17 cellular contexts compared by ENCODE assay signal in the genomic region with DNA sequence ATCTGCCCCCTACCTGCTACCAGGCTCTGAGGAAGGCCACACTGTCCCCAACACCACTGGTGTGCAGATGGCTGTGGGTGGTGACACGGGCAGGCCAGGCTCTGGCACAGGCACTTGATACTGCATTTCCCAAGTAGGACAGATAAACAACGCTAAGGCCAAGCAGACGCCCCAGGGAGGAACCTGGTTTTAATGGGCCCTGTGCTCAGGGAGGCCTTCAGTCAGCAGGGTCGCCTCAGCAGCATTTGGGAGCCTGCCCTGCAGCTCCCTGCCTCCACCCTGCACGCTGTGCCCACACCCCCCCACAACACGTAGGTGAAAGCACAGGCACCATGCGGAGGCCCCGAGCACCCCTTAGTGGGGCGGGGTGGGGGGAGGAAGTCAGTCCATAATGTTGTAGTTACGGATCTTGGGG. TPM values are rescaled to one million over a fixed set of nuclear protein-coding genes. Genes with fewer than 3 reads are reported as not detected.
DNase-seq lines count a peak whose midpoint lies in the region; ATAC-seq, FAIRE-seq and TF ChIP-seq lines count a peak whose summit lies in the region.
"Had no signal": no experiment of that assay in that cellular context is flagged by ENCODE, and none has a peak within 500 bp of the region (broad histone marks: within the 10 kb centered on the region; RNA-seq: fewer than 3 reads in every experiment).

No MANE protein-coding gene starts in this region.

- H4K8ac ChIP-seq in H1 (ENCODE audit: extremely low read depth, insufficient read depth, low read length) = peak overlapping the region; percentile 22; the same call in 1 of the 2 replicates

- H3K4me1 ChIP-seq in HUES48 (ENCODE audit: control insufficient read depth, insufficient read depth, low read length) (peaks cover 50% of the 10 kb centered on the region), H1 (replicated peaks in 1 of 4; ENCODE audit: control insufficient read depth in 3 of 4, insufficient read depth in 4 of 4, low read length in 3 of 4) (peaks cover 0 to 63% (median 52%) of the 10 kb centered on the region in 4 experiments; a peak in 6 of 7 replicates), gastrocnemius medialis (peaks cover 32 to 39% of the 10 kb centered on the region in 2 donors)

- no peak for TF ChIP-seq CTCF in H1 (IDR thresholded peaks at IDR 0.05; ENCODE audit: control extremely low read depth in 1 of 3, insufficient read depth in 1 of 3, low read depth in 1 of 3, low read length in 3 of 3)
- TF ChIP-seq CTCF in gastrocnemius medialis (IDR thresholded peaks at IDR 0.05 in 4 of 5, conservative IDR thresholded peaks at IDR 0.05 in 1 of 5) = no peak
- TF ChIP-seq CTCF in chondrocyte (IDR thresholded peaks at IDR 0.05) = no peak

- 85% methylated on average over 10 of the region's 10 CpGs; no CpG with 5 or more reads in 1 of the 2 experiments for WGBS in H1 (ENCODE audit: extremely low coverage in 1 of 2, insufficient coverage in 1 of 2, insufficient read length in 1 of 2, insufficient replicate concordance in 2 of 2, low coverage in 1 of 2, low lambda C conversion rate in 2 of 2, missing lambda C conversion rate in 1 of 2), 2 experiments

- H3K4me1 Mint-ChIP-seq in T-helper 1 cell treated with Interleukin-12 subunit alpha and Interleukin-12 subunit beta and Interleukin-4 antibody, amounts not matched to agents 30 μg/mL and 1 μg/mL, for 36 hours (ENCODE audit: low read depth) = peaks cover 12% of the 10 kb centered on the region
- peaks cover 18% of the 10 kb centered on the region for H3K4me1 Mint-ChIP-seq in chondrocyte (ENCODE audit: low read depth)

- ATAC-seq in gastrocnemius medialis (peak; percentile 23 to 24), esophagus mucosa (no peak), GM18511 (IDR thresholded peaks at IDR 0.05; ENCODE audit: unreplicated experiment) (no peak)
- ATAC-seq: left lung; stimulated activated naive CD8-positive, alpha-beta T cell treated with anti-CD3 and anti-CD28 coated beads, Interleukin-15, Interleukin-2, amounts not matched to agents 100 U/mL and 50 U/mL, for 24 hours had no signal

- H3K4me3 Mint-ChIP-seq in T-helper 1 cell treated with Interleukin-12 subunit alpha and Interleukin-12 subunit beta and Interleukin-4 antibody, amounts not matched to agents 30 μg/mL and 1 μg/mL, for 36 hours = peak overlapping the region; percentile 10
- H3K4me3 Mint-ChIP-seq in chondrocyte (ENCODE audit: unreplicated experiment) = no peak overlapping the region
- H3K4me3 Mint-ChIP-seq: activated naive CD8-positive, alpha-beta T cell treated with anti-CD3 and anti-CD28 coated beads, Interleukin-2, amount 10 ng/mL, durations not matched to agents 7 days and 5 days had no signal

- H2BK5ac ChIP-seq in H1 (ENCODE audit: low read depth, low read length) = peak overlapping the region; percentile 58; the same call in 1 of the 2 replicates

- H2BK20ac ChIP-seq in H1 (ENCODE audit: low read length) = no peak overlapping the region

- TF ChIP-seq POLR2A in H1 (IDR thresholded peaks at IDR 0.05; ENCODE audit: control extremely low read depth in 1 of 2, low read depth in 2 of 2, low read length in 2 of 2) (no peak), gastrocnemius medialis (IDR thresholded peaks at IDR 0.05) (peak in 1 of 2 donors; percentile 20)

- no peak overlapping the region for H3K56ac ChIP-seq in H1 (replicated peaks; ENCODE audit: insufficient read length, low read depth, low read length)

- intact Hi-C loops in gastrocnemius medialis (cut with DNase I; ENCODE audit: low total_unique reads) = no loop called here

- no peak overlapping the region for H4K5ac ChIP-seq in H1 (ENCODE audit: insufficient read length, low read depth, low read length)

- no peak overlapping the region for H2BK12ac ChIP-seq in H1 (ENCODE audit: low read depth, low read length)

- H3K4me2 ChIP-seq in H1 (ENCODE audit: insufficient read depth in 1 of 2, low read depth in 2 of 2, low read length in 2 of 2) = no peak overlapping the region

- H3K9me3 Mint-ChIP-seq in T-helper 1 cell treated with Interleukin-12 subunit alpha and Interleukin-12 subunit beta and Interleukin-4 antibody, amounts not matched to agents 30 μg/mL and 1 μg/mL, for 36 hours = no peaks in the 10 kb centered on the region
- H3K9me3 Mint-ChIP-seq in chondrocyte (ENCODE audit: low read depth) = no peaks in the 10 kb centered on the region
- H3K9me3 Mint-ChIP-seq: activated CD4-positive, alpha-beta T cell treated with anti-CD3 and anti-CD28 coated beads, Interleukin-2, amount 10 ng/mL, durations not matched to agents 7 days and 5 days; activated naive CD8-positive, alpha-beta T cell treated with anti-CD3 and anti-CD28 coated beads, Interleukin-2, amount 10 ng/mL, durations not matched to agents 7 days and 5 days had no signal

- H3K36me3 ChIP-seq in HUES48 (ENCODE audit: control insufficient read depth, insufficient read depth, low read length) = peaks cover under 1% of the 10 kb centered on the region; the same call in 1 of the 2 replicates
- H3K36me3 ChIP-seq in H1 (ENCODE audit: control insufficient read depth in 2 of 4, insufficient read depth in 4 of 4, low read length in 3 of 4) = peaks cover 0 to 1% (median under 1%) of the 10 kb centered on the region in 4 experiments; a peak in 2 of 8 replicates
- no peaks in the 10 kb centered on the region for H3K36me3 ChIP-seq in gastrocnemius medialis
- H3K36me3 ChIP-seq: left lung had no signal

- H3K27me3 Mint-ChIP-seq in T-helper 1 cell treated with Interleukin-12 subunit alpha and Interleukin-12 subunit beta and Interleukin-4 antibody, amounts not matched to agents 30 μg/mL and 1 μg/mL, for 36 hours (ENCODE audit: low read depth) = no peaks in the 10 kb centered on the region
- no peaks in the 10 kb centered on the region for H3K27me3 Mint-ChIP-seq in chondrocyte (ENCODE audit: low read depth)
- H3K27me3 Mint-ChIP-seq: activated CD4-positive, alpha-beta T cell treated with anti-CD3 and anti-CD28 coated beads, Interleukin-2, amount 10 ng/mL, durations not matched to agents 7 days and 5 days; activated naive CD8-positive, alpha-beta T cell treated with anti-CD3 and anti-CD28 coated beads, Interleukin-2, amount 10 ng/mL, durations not matched to agents 7 days and 5 days had no signal

- FAIRE-seq in H1 (lab: Jason Lieb, UNC) = no peak
- FAIRE-seq: A204.1 had no signal

- no peaks in the 10 kb centered on the region for H3K36me3 Mint-ChIP-seq in T-helper 1 cell treated with Interleukin-12 subunit alpha and Interleukin-12 subunit beta and Interleukin-4 antibody, amounts not matched to agents 30 μg/mL and 1 μg/mL, for 36 hours (ENCODE audit: low read depth)
- H3K36me3 Mint-ChIP-seq in chondrocyte (ENCODE audit: low read depth) = no peaks in the 10 kb centered on the region
- H3K36me3 Mint-ChIP-seq: activated naive CD8-positive, alpha-beta T cell treated with anti-CD3 and anti-CD28 coated beads, Interleukin-2, amount 10 ng/mL, durations not matched to agents 7 days and 5 days had no signal

- H2AK5ac ChIP-seq in H1 (ENCODE audit: low read depth, low read length) = peak overlapping the region; percentile 7; the same call in 1 of the 2 replicates

- H3K27me3 ChIP-seq in HUES48 (ENCODE audit: control insufficient read depth, insufficient read depth, low read length) = no peaks in the 10 kb centered on the region
- no peaks in the 10 kb centered on the region for H3K27me3 ChIP-seq in H1 (replicated peaks in 1 of 4; ENCODE audit: control insufficient read depth in 3 of 4, extremely low read depth in 1 of 4, insufficient read depth in 3 of 4, low read length in 3 of 4)
- no peaks in the 10 kb centered on the region for H3K27me3 ChIP-seq in gastrocnemius medialis
- H3K27me3 ChIP-seq: left lung had no signal

- peak overlapping the region; percentile 74 for H3K4ac ChIP-seq in H1 (replicated peaks; ENCODE audit: insufficient read length, low read depth, low read length)

- in situ Hi-C loops in gastrocnemius medialis (cut with MboI; ENCODE audit: low sequenced_read_pairs in 4 of 4) = no loop called here

- H3K23me2 ChIP-seq in H1 (ENCODE audit: low read depth, low read length) = peaks cover 14% of the 10 kb centered on the region; the same call in 1 of the 2 replicates

- H2BK120ac ChIP-seq in H1 (replicated peaks; ENCODE audit: low read depth, low read length) = no peak overlapping the region

- CTCF ChIA-PET in H1 (lab: Charles Lee; ENCODE audit: partially characterized antibody) = interaction anchor here (0.7 to 6.5 kb wide), 4 partner anchors 16 to 57 kb away, joined by 3 to 61 read pairs (median 8); no protein-coding TSS in a partner anchor

- no peak overlapping the region for H3K14ac ChIP-seq in H1 (ENCODE audit: insufficient read length)

- TF ChIP-seq EP300 in H1 (IDR thresholded peaks at IDR 0.05; ENCODE audit: borderline replicate concordance in 1 of 2, low read depth in 2 of 2, low read length in 2 of 2) = no peak

- H2BK15ac ChIP-seq in H1 (ENCODE audit: low read length) = no peak overlapping the region; the same call in 1 of the 2 replicates

- H3K9me3 ChIP-seq in HUES48 (ENCODE audit: control insufficient read depth, insufficient read depth, low read length) = no peaks in the 10 kb centered on the region
- no peaks in the 10 kb centered on the region for H3K9me3 ChIP-seq in H1 (ENCODE audit: insufficient read depth in 2 of 2, low read depth in 1 of 2, low read length in 1 of 2)
- H3K9me3 ChIP-seq in gastrocnemius medialis = no peaks in the 10 kb centered on the region
- H3K9me3 ChIP-seq: left lung had no signal

- no peak overlapping the region for H2AFZ ChIP-seq in H1 (ENCODE audit: low read length)

- no peak overlapping the region for H3K23ac ChIP-seq in H1 (ENCODE audit: insufficient read length)

- H4K91ac ChIP-seq in H1 (replicated peaks; ENCODE audit: insufficient read length, low read length) = no peak overlapping the region

- H3K27ac Mint-ChIP-seq in T-helper 1 cell treated with Interleukin-12 subunit alpha and Interleukin-12 subunit beta and Interleukin-4 antibody, amounts not matched to agents 30 μg/mL and 1 μg/mL, for 36 hours = no peak overlapping the region
- no peak overlapping the region for H3K27ac Mint-ChIP-seq in chondrocyte (ENCODE audit: unreplicated experiment)
- H3K27ac Mint-ChIP-seq: activated CD4-positive, alpha-beta T cell treated with anti-CD3 and anti-CD28 coated beads, Interleukin-2, amount 10 ng/mL, durations not matched to agents 7 days and 5 days; activated naive CD8-positive, alpha-beta T cell treated with anti-CD3 and anti-CD28 coated beads, Interleukin-2, amount 10 ng/mL, durations not matched to agents 7 days and 5 days had no signal

- peaks cover 4% of the 10 kb centered on the region for H3K79me1 ChIP-seq in H1 (ENCODE audit: low read depth, low read length)

- DNase-seq in T-helper 1 cell (no peak), H1 (ENCODE audit: low read depth in 1 of 2, low spot score in 2 of 2) (no peak), gastrocnemius medialis (peak; percentile 71 to 85), chondrocyte (ENCODE audit: low spot score) (no peak)
- DNase-seq: activated CD4-positive, alpha-beta T cell treated with anti-CD3 and anti-CD28 coated beads, Interleukin-2, amount 10 ng/mL, durations not matched to agents 7 days and 5 days; activated naive CD8-positive, alpha-beta T cell treated with anti-CD3 and anti-CD28 coated beads, Interleukin-2, amount 10 ng/mL, durations not matched to agents 7 days and 5 days; DMS79; effector CD8-positive, alpha-beta T cell; left lung; NCI-H1092 treated with DMSO at 0.1 percent for 48 hours; NCI-H526 treated with DMSO at 0.1 percent for 48 hours; stimulated activated naive CD8-positive, alpha-beta T cell treated with anti-CD3 and anti-CD28 coated beads, Interleukin-15, Interleukin-2, amounts not matched to agents 100 U/mL and 50 U/mL, for 24 hours had no signal

- no peak overlapping the region for H3K4me3 ChIP-seq in HUES48 (ENCODE audit: low read depth, low read length)
- no peak overlapping the region for H3K4me3 ChIP-seq in H1 (ENCODE audit: extremely low read depth in 1 of 4, insufficient read depth in 2 of 4, low read depth in 3 of 4, low read length in 4 of 4)
- no peak overlapping the region for H3K4me3 ChIP-seq in gastrocnemius medialis
- H3K4me3 ChIP-seq: left lung had no signal

- POLR2A ChIA-PET in H1 (lab: Charles Lee; ENCODE audit: partially characterized antibody) = interaction anchor here (0.9 to 1.9 kb wide), 7 partner anchors 9 to 81 kb away, joined by 3 to 6 read pairs (median 4); no protein-coding TSS in a partner anchor

- H3K27ac ChIP-seq in HUES48 (ENCODE audit: low read depth, low read length) = peak overlapping the region; percentile 21
- H3K27ac ChIP-seq in H1 (ENCODE audit: low read depth, low read length) = no peak overlapping the region
- peak overlapping the region; percentile 81 to 96 (median 90) for H3K27ac ChIP-seq in gastrocnemius medialis
- H3K27ac ChIP-seq: left lung had no signal

- no peak overlapping the region for H3K18ac ChIP-seq in H1 (ENCODE audit: extremely low read depth, low read length)

- peaks cover 0 to 8% of the 10 kb centered on the region in 2 experiments for H4K20me1 ChIP-seq in H1 (replicated peaks in 1 of 2; ENCODE audit: control insufficient read depth in 1 of 2, insufficient read depth in 2 of 2, low read length in 2 of 2)

- H3K9ac ChIP-seq in HUES48 (ENCODE audit: low read depth, low read length) = no peak overlapping the region
- no peak overlapping the region for H3K9ac ChIP-seq in H1 (replicated peaks in 1 of 4; ENCODE audit: extremely low read depth in 1 of 4, low read depth in 3 of 4, low read length in 3 of 4)

- peaks cover 12 to 23% of the 10 kb centered on the region in 2 experiments; a peak in 3 of 4 replicates for H3K79me2 ChIP-seq in H1 (ENCODE audit: control insufficient read depth in 1 of 2, insufficient read depth in 2 of 2, low read length in 2 of 2)

- no peak for TF ChIP-seq RAD21 in H1 (IDR thresholded peaks at IDR 0.05 in 1 of 2, conservative IDR thresholded peaks at IDR 0.05 in 1 of 2; ENCODE audit: low read depth in 2 of 2, low read length in 2 of 2)

RNA-seq across cellular contexts. Expression of a gene that starts 3.3 kb away (rescaled TPM):
- total RNA-seq in H1 (2021; fragmentation: NEBNext Ultra II Directional; extraction: Animal tissue kit (Norgen Biotek cat#: 25700)) = 559 and 561 TPM in 2 replicates
- 143 and 206 TPM in 2 replicates for polyA plus RNA-seq in H1 (2011; rRNA removed)
- polyA plus RNA-seq in H1 (2011; cell fraction: cytosol; rRNA removed) = 95.7 TPM
- polyA plus RNA-seq in H1 (2011; cell fraction: nucleus; rRNA removed) = 314 TPM
- polyA plus RNA-seq in H1 (2012, experiment 1 of 2) = 203 to 428 TPM (median 382 TPM) in 4 replicates
- polyA plus RNA-seq in H1 (2012, experiment 2 of 2) = 299 TPM
- 202 TPM for polyA plus RNA-seq in H1 (2013, experiment 1 of 2)
- 154 TPM for polyA plus RNA-seq in H1 (2013, experiment 2 of 2)
- polyA minus RNA-seq in H1 (2011; rRNA and poly(A)+ RNA removed) = 112 and 123 TPM in 2 replicates
- 386 TPM for polyA minus RNA-seq in H1 (2011; cell fraction: cytosol; rRNA and poly(A)+ RNA removed)
- polyA minus RNA-seq in H1 (2011; cell fraction: nucleus; rRNA and poly(A)+ RNA removed) = 183 TPM
- total RNA-seq in gastrocnemius medialis (10 to 100 TPM; 16.3 to 34.5 (median 26.3) TPM), chondrocyte (132 to 145 TPM (median 141 TPM) in 3 replicates), esophagus mucosa (352 TPM)

RNA-seq across cellular contexts. Expression of a gene that starts 35.7 kb away (rescaled TPM):
- total RNA-seq in H1 (2021; fragmentation: NEBNext Ultra II Directional; extraction: Animal tissue kit (Norgen Biotek cat#: 25700)) = 68.0 and 69.1 TPM in 2 replicates
- 34.5 and 60.4 TPM in 2 replicates for polyA plus RNA-seq in H1 (2011; rRNA removed)
- polyA plus RNA-seq in H1 (2011; cell fraction: cytosol; rRNA removed) = 66.5 TPM
- 317 TPM for polyA plus RNA-seq in H1 (2011; cell fraction: nucleus; rRNA removed)
- 43.1 to 60.5 TPM (median 57.0 TPM) in 4 replicates for polyA plus RNA-seq in H1 (2012, experiment 1 of 2)
- polyA plus RNA-seq in H1 (2012, experiment 2 of 2) = 60.6 TPM
- 38.5 TPM for polyA plus RNA-seq in H1 (2013, experiment 1 of 2)
- polyA plus RNA-seq in H1 (2013, experiment 2 of 2) = 36.1 TPM
- 19.1 and 24.6 TPM in 2 replicates for polyA minus RNA-seq in H1 (2011; rRNA and poly(A)+ RNA removed)
- polyA minus RNA-seq in H1 (2011; cell fraction: cytosol; rRNA and poly(A)+ RNA removed) = 27.5 TPM
- 58.5 TPM for polyA minus RNA-seq in H1 (2011; cell fraction: nucleus; rRNA and poly(A)+ RNA removed)
- 100 to 1,000 TPM in 2 of 4 donors, 10 to 100 TPM in 2; 54.6 to 119 (median 83.2) TPM for total RNA-seq in gastrocnemius medialis
- total RNA-seq in chondrocyte = 64.0 to 78.4 TPM (median 68.4 TPM) in 3 replicates
- 78.4 TPM for total RNA-seq in esophagus mucosa

RNA-seq across cellular contexts. Expression of a gene that starts 49.6 kb away (rescaled TPM):
- 153 and 157 TPM in 2 replicates for total RNA-seq in H1 (2021; fragmentation: NEBNext Ultra II Directional; extraction: Animal tissue kit (Norgen Biotek cat#: 25700))
- 277 and 354 TPM in 2 replicates for polyA plus RNA-seq in H1 (2011; rRNA removed)
- polyA plus RNA-seq in H1 (2011; cell fraction: cytosol; rRNA removed) = 226 TPM
- 351 TPM for polyA plus RNA-seq in H1 (2011; cell fraction: nucleus; rRNA removed)
- polyA plus RNA-seq in H1 (2012, experiment 1 of 2) = 127 to 186 TPM (median 168 TPM) in 4 replicates
- 200 TPM for polyA plus RNA-seq in H1 (2012, experiment 2 of 2)
- polyA plus RNA-seq in H1 (2013, experiment 1 of 2) = 99.3 TPM
- polyA plus RNA-seq in H1 (2013, experiment 2 of 2) = 100 TPM
- 137 and 141 TPM in 2 replicates for polyA minus RNA-seq in H1 (2011; rRNA and poly(A)+ RNA removed)
- 110 TPM for polyA minus RNA-seq in H1 (2011; cell fraction: cytosol; rRNA and poly(A)+ RNA removed)
- 96.5 TPM for polyA minus RNA-seq in H1 (2011; cell fraction: nucleus; rRNA and poly(A)+ RNA removed)
- total RNA-seq in gastrocnemius medialis = 100 to 1,000 TPM; 119 to 174 (median 137) TPM
- 79.8 to 103 TPM (median 82.8 TPM) in 3 replicates for total RNA-seq in chondrocyte
- 59.3 TPM for total RNA-seq in esophagus mucosa

RNA-seq across cellular contexts. Expression of a gene that starts 49.7 kb away (rescaled TPM):
- total RNA-seq in H1 (2021; fragmentation: NEBNext Ultra II Directional; extraction: Animal tissue kit (Norgen Biotek cat#: 25700)) = 26.7 and 30.9 TPM in 2 replicates
- 28.4 and 50.3 TPM in 2 replicates for polyA plus RNA-seq in H1 (2011; rRNA removed)
- 25.7 TPM for polyA plus RNA-seq in H1 (2011; cell fraction: cytosol; rRNA removed)
- polyA plus RNA-seq in H1 (2011; cell fraction: nucleus; rRNA removed) = 139 TPM
- 26.1 to 34.2 TPM (median 32.0 TPM) in 4 replicates for polyA plus RNA-seq in H1 (2012, experiment 1 of 2)
- polyA plus RNA-seq in H1 (2012, experiment 2 of 2) = 32.2 TPM
- polyA plus RNA-seq in H1 (2013, experiment 1 of 2) = 26.3 TPM
- 26.6 TPM for polyA plus RNA-seq in H1 (2013, experiment 2 of 2)
- polyA minus RNA-seq in H1 (2011; rRNA and poly(A)+ RNA removed) = 8.3 and 9.7 TPM in 2 replicates
- 15.2 TPM for polyA minus RNA-seq in H1 (2011; cell fraction: cytosol; rRNA and poly(A)+ RNA removed)
- polyA minus RNA-seq in H1 (2011; cell fraction: nucleus; rRNA and poly(A)+ RNA removed) = 23.8 TPM
- total RNA-seq in gastrocnemius medialis = 10 to 100 TPM; 29.6 to 64.9 (median 49.1) TPM
- total RNA-seq in chondrocyte = 29.7 to 47.4 TPM (median 45.2 TPM) in 3 replicates
- 21.6 TPM for total RNA-seq in esophagus mucosa

Comparison
In these comparisons a context has a peak if more than half of its experiments do, and no peak if none do; other contexts are left out.
1. DNase-seq: peak in gastrocnemius medialis (2 of 2); none in T-helper 1 cell (0 of 5), H1 (0 of 2) and chondrocyte (single experiment).
2. ATAC-seq: peak in gastrocnemius medialis (2 of 2); none in esophagus mucosa (single experiment) and GM18511 (single experiment).